In genomic region chr10:104351919-104352318, GRCh38 we compare ENCODE assay signal across 11 cellular contexts. TPM values are rescaled to one million over a fixed set of nuclear protein-coding genes. Genes with fewer than 3 reads are reported as not detected.
DNase-seq lines count a peak whose midpoint lies in the region; ATAC-seq, FAIRE-seq and TF ChIP-seq lines count a peak whose summit lies in the region.
"Had no signal": no experiment of that assay in that cellular context is flagged by ENCODE, and none has a peak within 500 bp of the region (broad histone marks: within the 10 kb centered on the region; RNA-seq: fewer than 3 reads in every experiment).

No MANE protein-coding gene starts in this region.

- H3K4me1 Mint-ChIP-seq in activated CD4-positive, alpha-beta memory T cell treated with anti-CD3 and anti-CD28 coated beads, Interleukin-2, amount 10 ng/mL, durations not matched to agents 7 days and 5 days: peaks cover 3% of the 10 kb centered on the region
- peaks cover 7% of the 10 kb centered on the region for H3K4me1 Mint-ChIP-seq in Calu3 (ENCODE audit: low read depth, unreplicated experiment)
- H3K4me1 Mint-ChIP-seq in Caco-2 (ENCODE audit: low read depth, unreplicated experiment): no peaks in the 10 kb centered on the region

- in situ Hi-C loops in HepG2 (cut with HindIII; ENCODE audit: extremely low pct_ligation_motif_present, low pct_unique_long_range_greater_than_20kb): loop anchor here (10.0 kb wide), 1 partner anchor 307 kb away; no protein-coding TSS in a partner anchor

- intact Hi-C loops in HepG2 (cut with micrococcal nuclease; ENCODE audit: unreplicated experiment): no loop called here
- intact Hi-C loops in right lobe of liver (cut with DNase I): no loop called here
- intact Hi-C loops in Calu3 (cut with micrococcal nuclease; ENCODE audit: unreplicated experiment): no loop called here
- intact Hi-C loops in Caco-2 (cut with micrococcal nuclease; ENCODE audit: unreplicated experiment): loop anchor here (2.0 to 5.0 kb wide), 2 partner anchors 305 to 463 kb away; no protein-coding TSS in a partner anchor

- no peak overlapping the region for H3K9ac ChIP-seq in HepG2 (ENCODE audit: insufficient read depth, low read depth, low read length)

- FAIRE-seq in HepG2 (lab: Jason Lieb, UNC): no peak

- ATAC-seq in HepG2 (no peak), right lobe of liver (no peak), HG03442 (IDR thresholded peaks at IDR 0.05; ENCODE audit: unreplicated experiment) (peak; percentile 12), upper lobe of left lung (ENCODE audit: low FRiP score in 2 of 2) (no peak), HG02852 (IDR thresholded peaks at IDR 0.05; ENCODE audit: unreplicated experiment) (no peak)

- H4K20me1 ChIP-seq in HepG2 (ENCODE audit: insufficient read depth, low read length): no peaks in the 10 kb centered on the region

- H3K4me1 ChIP-seq in HepG2 (ENCODE audit: insufficient read depth, low read length) (peaks cover 34% of the 10 kb centered on the region), right lobe of liver (peaks cover 0 to 15% (median 6%) of the 10 kb centered on the region in 4 donors), upper lobe of left lung (peaks cover 30 to 44% (median 38%) of the 10 kb centered on the region in 4 donors), Caco-2 (peaks cover 7% of the 10 kb centered on the region; the same call in 1 of the 2 replicates)

- no peak for TF ChIP-seq RAD21 in HepG2 (CRISPR knock-in tag; IDR thresholded peaks at IDR 0.05)

- WGBS in HepG2 (ENCODE audit: low lambda C conversion rate): 14% methylated on average over 1 of the region's 1 CpG
- WGBS in right lobe of liver (ENCODE audit: insufficient coverage, low coverage, low lambda C conversion rate, missing lambda C conversion rate): 100% methylated on average over 1 of the region's 1 CpG
- 52 to 83% methylated on average over 1 of the region's 1 CpG for WGBS in upper lobe of left lung, 2 donors

- peak overlapping the region; percentile 19 for H3K4me2 ChIP-seq in HepG2 (ENCODE audit: low read depth, low read length)

- H3K36me3 ChIP-seq in HepG2 (replicated peaks in 1 of 2; ENCODE audit: control insufficient read depth in 1 of 2, insufficient read depth in 2 of 2, low read length in 2 of 2): no peaks in the 10 kb centered on the region
- no peaks in the 10 kb centered on the region for H3K36me3 ChIP-seq in right lobe of liver
- no peaks in the 10 kb centered on the region for H3K36me3 ChIP-seq in upper lobe of left lung
- H3K36me3 ChIP-seq in Caco-2 (ENCODE audit: control insufficient read depth, insufficient read depth, low read length): no peaks in the 10 kb centered on the region

- H3K4me3 Mint-ChIP-seq in activated CD4-positive, alpha-beta memory T cell treated with anti-CD3 and anti-CD28 coated beads, Interleukin-2, amount 10 ng/mL, durations not matched to agents 7 days and 5 days: no peak overlapping the region
- no peak overlapping the region for H3K4me3 Mint-ChIP-seq in Calu3 (ENCODE audit: low read depth, unreplicated experiment)
- no peak overlapping the region for H3K4me3 Mint-ChIP-seq in Caco-2 (ENCODE audit: unreplicated experiment)

- no peaks in the 10 kb centered on the region for H3K36me3 Mint-ChIP-seq in activated CD4-positive, alpha-beta memory T cell treated with anti-CD3 and anti-CD28 coated beads, Interleukin-2, amount 10 ng/mL, durations not matched to agents 7 days and 5 days (ENCODE audit: low read depth)
- H3K36me3 Mint-ChIP-seq in Calu3 (ENCODE audit: insufficient read depth, unreplicated experiment) (no peaks in the 10 kb centered on the region), Caco-2 (ENCODE audit: insufficient read depth, unreplicated experiment) (no peaks in the 10 kb centered on the region)

- H3K27ac Mint-ChIP-seq in activated CD4-positive, alpha-beta memory T cell treated with anti-CD3 and anti-CD28 coated beads, Interleukin-2, amount 10 ng/mL, durations not matched to agents 7 days and 5 days: peak overlapping the region; percentile 69
- H3K27ac Mint-ChIP-seq in Calu3 (ENCODE audit: unreplicated experiment) (no peak overlapping the region), Caco-2 (ENCODE audit: unreplicated experiment) (no peak overlapping the region)

- peaks cover 0 to 26% of the 10 kb centered on the region in 2 experiments; a peak in 4 of 5 replicates for H3K27me3 ChIP-seq in HepG2 (ENCODE audit: control insufficient read depth in 1 of 2, insufficient read depth in 2 of 2, low read length in 2 of 2)
- no peaks in the 10 kb centered on the region for H3K27me3 ChIP-seq in right lobe of liver
- H3K27me3 ChIP-seq in upper lobe of left lung: no peaks in the 10 kb centered on the region
- H3K27me3 ChIP-seq in Caco-2 (replicated peaks; ENCODE audit: control insufficient read depth, insufficient read depth, low read length): no peaks in the 10 kb centered on the region; the same call in 1 of the 2 replicates

- no peaks in the 10 kb centered on the region for H3K9me3 Mint-ChIP-seq in activated CD4-positive, alpha-beta memory T cell treated with anti-CD3 and anti-CD28 coated beads, Interleukin-2, amount 10 ng/mL, durations not matched to agents 7 days and 5 days
- no peaks in the 10 kb centered on the region for H3K9me3 Mint-ChIP-seq in Calu3 (ENCODE audit: low read depth, unreplicated experiment)
- H3K9me3 Mint-ChIP-seq in Caco-2 (ENCODE audit: unreplicated experiment): no peaks in the 10 kb centered on the region

- POLR2A ChIA-PET in HepG2 (lab: Yijun Ruan, JAX): no interaction called here
- POLR2A ChIA-PET in activated CD4-positive, alpha-beta memory T cell treated with anti-CD3 and anti-CD28 coated beads, Interleukin-2, amount 10 ng/mL, durations not matched to agents 7 days and 5 days (lab: Charles Lee): interaction anchor here (0.7 to 3.4 kb wide), 8 partner anchors 14 to 60 kb away, joined by 3 to 37 read pairs (median 5); partner anchors contain the start of gene ITPRIP
- POLR2A ChIA-PET in Caco-2 (lab: Charles Lee): no interaction called here

- no peak for TF ChIP-seq EP300 in HepG2 (IDR thresholded peaks at IDR 0.05; ENCODE audit: low read depth in 2 of 2, low read length in 2 of 2)
- TF ChIP-seq EP300 in HepG2 (CRISPR knock-in tag; IDR thresholded peaks at IDR 0.05; ENCODE audit: borderline replicate concordance): no peak
- TF ChIP-seq EP300 in upper lobe of left lung (IDR thresholded peaks at IDR 0.05): no peak

- no peak overlapping the region for H2AFZ ChIP-seq in HepG2 (ENCODE audit: low read length)

- H3K4me3 ChIP-seq in HepG2 (replicated peaks in 1 of 3; ENCODE audit: insufficient read depth in 1 of 3, low read depth in 2 of 3, low read length in 3 of 3) (no peak overlapping the region; a peak in 2 of 6 replicates), right lobe of liver (no peak overlapping the region), upper lobe of left lung (peak overlapping the region in 3 of 4 donors; percentile 1 to 12 (median 1)), Caco-2 (ENCODE audit: low read depth, low read length) (no peak overlapping the region)

- no peak for TF ChIP-seq POLR2A in HepG2 (IDR thresholded peaks at IDR 0.05; ENCODE audit: insufficient read depth in 1 of 2, low read depth in 2 of 2, low read length in 2 of 2)
- no peak for TF ChIP-seq POLR2A in right lobe of liver (IDR thresholded peaks at IDR 0.05)
- TF ChIP-seq POLR2A in upper lobe of left lung (IDR thresholded peaks at IDR 0.05): no peak

- CTCF ChIA-PET in HepG2 (lab: Yijun Ruan, JAX; ENCODE audit: low intra/inter-chr PET ratio, low total read pairs): interaction anchor here (2.1 to 3.2 kb wide), 2 partner anchors 46 to 47 kb away, joined by 7 to 42 read pairs; no protein-coding TSS in a partner anchor
- CTCF ChIA-PET in activated CD4-positive, alpha-beta memory T cell treated with anti-CD3 and anti-CD28 coated beads, Interleukin-2, amount 10 ng/mL, durations not matched to agents 7 days and 5 days (lab: Charles Lee): interaction anchor here (1.0 to 12.2 kb wide), 18 partner anchors 11 to 97 kb away, joined by 3 to 237 read pairs (median 10); partner anchors contain the start of genes GSTO1 and ITPRIP
- CTCF ChIA-PET in Calu3 (lab: Charles Lee): interaction anchor here (1.5 kb wide), 1 partner anchor 77 kb away, joined by 7 read pairs; no protein-coding TSS in a partner anchor
- CTCF ChIA-PET in Caco-2 (lab: Charles Lee): interaction anchor here (2.9 kb wide), 1 partner anchor 46 kb away, joined by 9 read pairs; no protein-coding TSS in a partner anchor

- TF ChIP-seq CTCF in HepG2 (CRISPR knock-in tag; IDR thresholded peaks at IDR 0.05) (no peak), right lobe of liver (IDR thresholded peaks at IDR 0.05) (no peak), upper lobe of left lung (IDR thresholded peaks at IDR 0.05) (no peak), Calu3 (IDR thresholded peaks at IDR 0.05; ENCODE audit: unreplicated experiment) (no peak), Caco-2 (IDR thresholded peaks at IDR 0.05; ENCODE audit: insufficient read depth in 1 of 2, low read depth in 1 of 2, low read length in 1 of 2, severe bottlenecking in 1 of 2, unreplicated experiment in 1 of 2) (no peak)

- DNase-seq in HepG2 (ENCODE audit: low spot score) (no peak), right lobe of liver (no peak), upper lobe of left lung (no peak), Calu3 (no peak), Caco-2 (no peak)
- no peak for DNase-seq in activated CD4-positive, alpha-beta memory T cell treated with anti-CD3 and anti-CD28 coated beads, Interleukin-2, amount 10 ng/mL, durations not matched to agents 7 days and 5 days
- DNase-seq: cortex of kidney; SHP77; stimulated activated CD4-positive, alpha-beta T cell treated with anti-CD3 and anti-CD28 coated beads, Interleukin-1b, Interleukin-23, amount 100 ng/mL, for 48 hours had no signal

- no peaks in the 10 kb centered on the region for H3K9me3 ChIP-seq in HepG2 (ENCODE audit: low read length)
- H3K9me3 ChIP-seq in right lobe of liver: no peaks in the 10 kb centered on the region
- H3K9me3 ChIP-seq in upper lobe of left lung: no peaks in the 10 kb centered on the region
- no peaks in the 10 kb centered on the region for H3K9me3 ChIP-seq in Caco-2

- H3K27ac ChIP-seq in HepG2 (ENCODE audit: extremely low read length, insufficient read depth, low read length) (no peak overlapping the region), right lobe of liver (no peak overlapping the region), upper lobe of left lung (peak overlapping the region; percentile 78 to 86 (median 84))

- BruUV-seq in HepG2 (replicated peaks; lab: Mats Ljungman, UMichigan) (no TSS peak), Calu3 (replicated peaks; lab: Mats Ljungman, UMichigan) (no TSS peak), Caco-2 (replicated peaks; lab: Mats Ljungman, UMichigan) (no TSS peak)

- H3K27me3 Mint-ChIP-seq in activated CD4-positive, alpha-beta memory T cell treated with anti-CD3 and anti-CD28 coated beads, Interleukin-2, amount 10 ng/mL, durations not matched to agents 7 days and 5 days: no peaks in the 10 kb centered on the region
- H3K27me3 Mint-ChIP-seq in Calu3 (ENCODE audit: unreplicated experiment) (no peaks in the 10 kb centered on the region), Caco-2 (ENCODE audit: insufficient read depth, unreplicated experiment) (peaks cover 9% of the 10 kb centered on the region)

- no peaks in the 10 kb centered on the region for H3K79me2 ChIP-seq in HepG2 (ENCODE audit: insufficient read depth, low read length)

RNA-seq across cellular contexts. Expression of gene CFAP58, which starts 1.7 kb away (rescaled TPM):
- not detected in 2 replicates for total RNA-seq in HepG2 (2016; rRNA removed; fragmentation: Illumina TruSeq; extraction: Trizol)
- not detected in 2 replicates for total RNA-seq in HepG2 (2016; cell fraction: cytosol; rRNA removed; fragmentation: Illumina TruSeq; extraction: Trizol; ENCODE audit: low read depth)
- not detected in 2 replicates for total RNA-seq in HepG2 (2016; cell fraction: insoluble cytoplasmic fraction; rRNA removed; fragmentation: Illumina TruSeq; extraction: Trizol)
- total RNA-seq in HepG2 (2016; cell fraction: membrane; rRNA removed; fragmentation: Illumina TruSeq; extraction: Trizol): not detected in 2 replicates
- not detected in 2 replicates for total RNA-seq in HepG2 (2016; cell fraction: nucleus; rRNA removed; fragmentation: Illumina TruSeq; extraction: Trizol)
- 0.03 TPM in 2 replicates for polyA plus RNA-seq in HepG2 (2011; rRNA removed)
- not detected in 2 replicates for polyA plus RNA-seq in HepG2 (2011; cell fraction: cytosol; rRNA removed)
- 0.12 and 0.19 TPM in 2 replicates for polyA plus RNA-seq in HepG2 (2011; cell fraction: nucleus; rRNA removed)
- polyA plus RNA-seq in HepG2 (2012): 0.09 TPM in 1 of 2 replicates, not detected in the other
- not detected in 2 replicates for polyA plus RNA-seq in HepG2 (2016; cell fraction: cytosol; fragmentation: Illumina TruSeq; extraction: Trizol; ENCODE audit: low read depth)
- not detected in 2 replicates for polyA plus RNA-seq in HepG2 (2016; cell fraction: insoluble cytoplasmic fraction; fragmentation: Illumina TruSeq; extraction: Trizol; ENCODE audit: low read depth)
- polyA plus RNA-seq in HepG2 (2016; cell fraction: membrane; fragmentation: Illumina TruSeq; extraction: Trizol; ENCODE audit: low read depth): not detected in 2 replicates
- not detected in 2 replicates for polyA plus RNA-seq in HepG2 (2016; cell fraction: nucleus; fragmentation: Illumina TruSeq; extraction: Trizol; ENCODE audit: insufficient read depth, low read depth)
- not detected in 2 replicates for polyA minus RNA-seq in HepG2 (2011; rRNA and poly(A)+ RNA removed; ENCODE audit: low replicate concordance)
- not detected in 2 replicates for polyA minus RNA-seq in HepG2 (2011; cell fraction: cytosol; rRNA and poly(A)+ RNA removed)
- polyA minus RNA-seq in HepG2 (2011; cell fraction: nucleus; rRNA and poly(A)+ RNA removed): 0.13 TPM in 1 of 2 replicates, not detected in the other
- 1 to 10 TPM in 1 of 6 experiments, under 1 TPM in 3, not detected in 2; 0.10 to 2.9 (median 0.15) TPM for total RNA-seq in right lobe of liver
- total RNA-seq in activated CD4-positive, alpha-beta memory T cell treated with anti-CD3 and anti-CD28 coated beads, Interleukin-2, amount 10 ng/mL, durations not matched to agents 7 days and 5 days: under 1 TPM; 0.45 to 0.58 TPM
- total RNA-seq in upper lobe of left lung: 10 to 100 TPM in 1 of 6 donors, 1 to 10 TPM in 3, under 1 TPM in 2; 0.14 to 11.0 (median 1.0) TPM
- not detected in 2 replicates for total RNA-seq in Calu3 (2022)
- not detected in 2 replicates for total RNA-seq in Caco-2 (2022)

RNA-seq across cellular contexts. Expression of gene ITPRIP, which starts 13.7 kb away (rescaled TPM):
- total RNA-seq in HepG2 (2016; rRNA removed; fragmentation: Illumina TruSeq; extraction: Trizol) (0.58 and 1.00 TPM in 2 replicates), right lobe of liver (1 to 10 TPM; 2.9 to 9.7 (median 7.7) TPM), upper lobe of left lung (10 to 100 TPM; 28.3 to 86.2 (median 34.4) TPM), Calu3 (2022) (1.5 and 1.7 TPM in 2 replicates), Caco-2 (2022) (3.1 and 3.4 TPM in 2 replicates)
- 0.09 and 0.10 TPM in 2 replicates for total RNA-seq in HepG2 (2016; cell fraction: cytosol; rRNA removed; fragmentation: Illumina TruSeq; extraction: Trizol; ENCODE audit: low read depth)
- total RNA-seq in HepG2 (2016; cell fraction: insoluble cytoplasmic fraction; rRNA removed; fragmentation: Illumina TruSeq; extraction: Trizol): 0.55 and 1.0 TPM in 2 replicates
- 0.38 and 0.53 TPM in 2 replicates for total RNA-seq in HepG2 (2016; cell fraction: membrane; rRNA removed; fragmentation: Illumina TruSeq; extraction: Trizol)
- 1.4 and 2.2 TPM in 2 replicates for total RNA-seq in HepG2 (2016; cell fraction: nucleus; rRNA removed; fragmentation: Illumina TruSeq; extraction: Trizol)
- polyA plus RNA-seq in HepG2 (2011; rRNA removed): 2.8 and 3.0 TPM in 2 replicates
- polyA plus RNA-seq in HepG2 (2011; cell fraction: cytosol; rRNA removed): 2.7 and 3.0 TPM in 2 replicates
- polyA plus RNA-seq in HepG2 (2011; cell fraction: nucleus; rRNA removed): 4.0 and 5.2 TPM in 2 replicates
- 1.5 and 2.5 TPM in 2 replicates for polyA plus RNA-seq in HepG2 (2012)
- polyA plus RNA-seq in HepG2 (2016; cell fraction: cytosol; fragmentation: Illumina TruSeq; extraction: Trizol; ENCODE audit: low read depth): 0.14 and 0.15 TPM in 2 replicates
- 0.71 and 1.0 TPM in 2 replicates for polyA plus RNA-seq in HepG2 (2016; cell fraction: insoluble cytoplasmic fraction; fragmentation: Illumina TruSeq; extraction: Trizol; ENCODE audit: low read depth)
- 0.26 and 0.37 TPM in 2 replicates for polyA plus RNA-seq in HepG2 (2016; cell fraction: membrane; fragmentation: Illumina TruSeq; extraction: Trizol; ENCODE audit: low read depth)
- polyA plus RNA-seq in HepG2 (2016; cell fraction: nucleus; fragmentation: Illumina TruSeq; extraction: Trizol; ENCODE audit: insufficient read depth, low read depth): 3.0 and 3.4 TPM in 2 replicates
- polyA minus RNA-seq in HepG2 (2011; rRNA and poly(A)+ RNA removed; ENCODE audit: low replicate concordance): 12.8 and 29.6 TPM in 2 replicates
- polyA minus RNA-seq in HepG2 (2011; cell fraction: cytosol; rRNA and poly(A)+ RNA removed): 3.2 and 4.6 TPM in 2 replicates
- polyA minus RNA-seq in HepG2 (2011; cell fraction: nucleus; rRNA and poly(A)+ RNA removed): 9.7 and 10.7 TPM in 2 replicates
- total RNA-seq in activated CD4-positive, alpha-beta memory T cell treated with anti-CD3 and anti-CD28 coated beads, Interleukin-2, amount 10 ng/mL, durations not matched to agents 7 days and 5 days: 10 to 100 TPM; 24.6 to 25.9 TPM

Comparison
In these comparisons a context has a peak if more than half of its experiments do, and no peak if none do; other contexts are left out.
1. H3K27ac ChIP-seq: peak in upper lobe of left lung (4 of 4); none in HepG2 (single experiment) and right lobe of liver (0 of 3).
2. H3K4me3 ChIP-seq: peak in upper lobe of left lung (3 of 4); none in HepG2 (0 of 3), right lobe of liver (0 of 3) and Caco-2 (single experiment).